In the genomic region with DNA sequence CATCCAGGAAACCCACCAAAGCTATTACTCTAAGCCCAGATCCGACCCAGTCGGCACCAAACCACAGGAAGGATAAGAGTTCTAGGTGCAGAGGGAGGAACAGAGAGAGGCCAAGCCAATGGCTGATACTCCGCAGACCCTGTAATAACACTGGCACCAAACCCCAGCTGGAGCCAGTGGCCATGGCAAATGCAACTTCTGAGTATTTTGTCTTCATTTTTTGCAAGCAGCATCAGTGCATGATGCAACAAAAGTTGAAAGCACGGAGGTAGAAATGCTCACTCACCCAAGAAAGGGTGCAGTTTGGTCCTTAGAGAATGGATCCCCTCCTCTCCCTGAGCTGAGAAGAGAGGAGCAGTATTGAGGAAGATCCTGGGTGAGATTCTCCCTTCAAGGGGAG, we compare ENCODE assay signal across 17 cellular contexts. TPM values are rescaled to one million over a fixed set of nuclear protein-coding genes. Genes with fewer than 3 reads are reported as not detected.
DNase-seq lines count a peak whose midpoint lies in the region; ATAC-seq and TF ChIP-seq lines count a peak whose summit lies in the region.
"Had no signal": no experiment of that assay in that cellular context is flagged by ENCODE, and none has a peak within 500 bp of the region (broad histone marks: within the 10 kb centered on the region; RNA-seq: fewer than 3 reads in every experiment).

No MANE protein-coding gene starts in this region.

- POLR2A ChIA-PET in CD8-positive, alpha-beta memory T cell (lab: Charles Lee): no interaction called here
- POLR2A ChIA-PET in naive thymus-derived CD4-positive, alpha-beta T cell (lab: Charles Lee): interaction anchor here (0.6 to 16.1 kb wide), 6 partner anchors 13 to 44 kb away, joined by 3 to 114 read pairs (median 4); no protein-coding TSS in a partner anchor

- peaks cover 54% of the 10 kb centered on the region for H4K20me1 ChIP-seq in BLaER1

- DNase-seq in CD8-positive, alpha-beta memory T cell: peak in 1 of 5 donors; percentile 8
- DNase-seq in activated naive CD8-positive, alpha-beta T cell treated with anti-CD3 and anti-CD28 coated beads for 36 hours: no peak
- DNase-seq in naive thymus-derived CD4-positive, alpha-beta T cell: no peak
- DNase-seq in vagina (ENCODE audit: extremely low spot score in 2 of 2): no peak
- DNase-seq in GM13976 (ENCODE audit: low spot score): no peak
- no peak for DNase-seq in nucleus accumbens (lab: John Stamatoyannopoulos, UW)
- DNase-seq: activated effector memory CD4-positive, alpha-beta T cell treated with anti-CD3 and anti-CD28 coated beads, Interleukin-2, amount 50 U/mL, for 16 hours; EL; gastrocnemius medialis; mammary epithelial cell; NCI-H510A treated with DMSO at 0.1 percent for 48 hours; pancreas; SK-N-SH had no signal

- H3K36me3 ChIP-seq in BLaER1: no peaks in the 10 kb centered on the region
- H3K36me3 ChIP-seq in CD8-positive, alpha-beta memory T cell (ENCODE audit: insufficient read depth, low read length): no peaks in the 10 kb centered on the region
- no peaks in the 10 kb centered on the region for H3K36me3 ChIP-seq in naive thymus-derived CD4-positive, alpha-beta T cell (ENCODE audit: control insufficient read depth in 2 of 3, insufficient read depth in 3 of 3, low read length in 3 of 3)
- no peaks in the 10 kb centered on the region for H3K36me3 ChIP-seq in vagina
- H3K36me3 ChIP-seq: gastrocnemius medialis, pancreas had no signal

- H3K9me3 Mint-ChIP-seq in CD8-positive, alpha-beta memory T cell: no peaks in the 10 kb centered on the region
- H3K9me3 Mint-ChIP-seq in activated naive CD8-positive, alpha-beta T cell treated with anti-CD3 and anti-CD28 coated beads for 36 hours: no peaks in the 10 kb centered on the region
- peaks cover 0 to 2% (median 0%) of the 10 kb centered on the region in 11 donors for H3K9me3 Mint-ChIP-seq in naive thymus-derived CD4-positive, alpha-beta T cell
- H3K9me3 Mint-ChIP-seq: WTC11 had no signal

- H3K4me1 ChIP-seq in BLaER1: peaks cover 81% of the 10 kb centered on the region
- H3K4me1 ChIP-seq in CD8-positive, alpha-beta memory T cell (ENCODE audit: insufficient read depth, low read length): peaks cover 64% of the 10 kb centered on the region
- H3K4me1 ChIP-seq in naive thymus-derived CD4-positive, alpha-beta T cell (ENCODE audit: control insufficient read depth in 2 of 2, insufficient read depth in 2 of 2, low read length in 2 of 2): peaks cover 46 to 66% of the 10 kb centered on the region in 2 donors
- peaks cover 13% of the 10 kb centered on the region for H3K4me1 ChIP-seq in vagina
- H3K4me1 ChIP-seq: pancreas had no signal

- no peak for ATAC-seq in naive thymus-derived CD4-positive, alpha-beta T cell
- ATAC-seq: gastrocnemius medialis, pancreas, WTC11 had no signal

- intact Hi-C loops in naive thymus-derived CD4-positive, alpha-beta T cell (cut with micrococcal nuclease): loop anchor here in 1 of 2 donors (1.0 kb wide), 1 partner anchor 31 kb away; no protein-coding TSS in a partner anchor
- intact Hi-C loops in vagina (cut with DNase I): no loop called here

- peaks cover 0 to 2% (median 0%) of the 10 kb centered on the region in 3 donors for H3K36me3 Mint-ChIP-seq in CD8-positive, alpha-beta memory T cell
- no peaks in the 10 kb centered on the region for H3K36me3 Mint-ChIP-seq in activated naive CD8-positive, alpha-beta T cell treated with anti-CD3 and anti-CD28 coated beads for 36 hours
- peaks cover 0 to 4% (median 0%) of the 10 kb centered on the region in 5 donors for H3K36me3 Mint-ChIP-seq in naive thymus-derived CD4-positive, alpha-beta T cell
- H3K36me3 Mint-ChIP-seq: WTC11 had no signal

- H3K27me3 ChIP-seq in BLaER1 (peaks cover 8% of the 10 kb centered on the region; the same call in 1 of the 2 replicates), vagina (no peaks in the 10 kb centered on the region)
- H3K27me3 ChIP-seq in CD8-positive, alpha-beta memory T cell (ENCODE audit: insufficient read depth, low read length, poor library complexity, severe bottlenecking): peaks cover 13% of the 10 kb centered on the region
- H3K27me3 ChIP-seq in naive thymus-derived CD4-positive, alpha-beta T cell (ENCODE audit: control insufficient read depth in 2 of 2, insufficient read depth in 2 of 2, low read length in 2 of 2): peaks cover 0 to 10% of the 10 kb centered on the region in 2 donors
- H3K27me3 ChIP-seq: gastrocnemius medialis had no signal

- H3K4me2 ChIP-seq in BLaER1: peak overlapping the region; percentile 99
- H3K4me2 ChIP-seq: KMS-11, SK-N-SH had no signal

- H3K4me3 Mint-ChIP-seq in CD8-positive, alpha-beta memory T cell: peak overlapping the region; percentile 32 to 83 (median 74)
- peak overlapping the region; percentile 24 for H3K4me3 Mint-ChIP-seq in activated naive CD8-positive, alpha-beta T cell treated with anti-CD3 and anti-CD28 coated beads for 36 hours
- H3K4me3 Mint-ChIP-seq in naive thymus-derived CD4-positive, alpha-beta T cell: peak overlapping the region; percentile 61 to 83 (median 76)
- H3K4me3 Mint-ChIP-seq: WTC11 had no signal

- CTCF ChIA-PET in CD8-positive, alpha-beta memory T cell (lab: Charles Lee): no interaction called here
- CTCF ChIA-PET in naive thymus-derived CD4-positive, alpha-beta T cell (lab: Charles Lee): interaction anchor here (0.9 kb wide), 1 partner anchor 12 kb away, joined by 3 read pairs; no protein-coding TSS in a partner anchor

- H3K9ac ChIP-seq in BLaER1: peak overlapping the region; percentile 27; the same call in 1 of the 2 replicates
- H3K9ac ChIP-seq: KMS-11, SK-N-SH had no signal

- no peak for TF ChIP-seq POLR2A in vagina (IDR thresholded peaks at IDR 0.05)

- H3K27ac ChIP-seq in BLaER1 (peak overlapping the region; percentile 16; the same call in 1 of the 2 replicates), vagina (no peak overlapping the region)
- H3K27ac ChIP-seq in CD8-positive, alpha-beta memory T cell (ENCODE audit: low read depth, low read length): no peak overlapping the region
- H3K27ac ChIP-seq in naive thymus-derived CD4-positive, alpha-beta T cell (ENCODE audit: low read depth, low read length): no peak overlapping the region
- H3K27ac ChIP-seq: gastrocnemius medialis, KMS-11, pancreas had no signal

- peaks cover 16 to 18% of the 10 kb centered on the region in 2 donors for H3K27me3 Mint-ChIP-seq in CD8-positive, alpha-beta memory T cell
- H3K27me3 Mint-ChIP-seq in activated naive CD8-positive, alpha-beta T cell treated with anti-CD3 and anti-CD28 coated beads for 36 hours: peaks cover 25% of the 10 kb centered on the region
- H3K27me3 Mint-ChIP-seq in naive thymus-derived CD4-positive, alpha-beta T cell: peaks cover 6 to 33% (median 12%) of the 10 kb centered on the region in 5 donors

- H3K9me3 ChIP-seq in BLaER1: no peaks in the 10 kb centered on the region
- H3K9me3 ChIP-seq in CD8-positive, alpha-beta memory T cell (ENCODE audit: low read length): no peaks in the 10 kb centered on the region
- no peaks in the 10 kb centered on the region for H3K9me3 ChIP-seq in naive thymus-derived CD4-positive, alpha-beta T cell (ENCODE audit: control insufficient read depth in 2 of 3, low read length in 3 of 3)
- no peaks in the 10 kb centered on the region for H3K9me3 ChIP-seq in vagina
- H3K9me3 ChIP-seq: gastrocnemius medialis, pancreas, SK-N-SH had no signal

- in situ Hi-C loops in GM13976 (cut with MboI; ENCODE audit: low sequenced_read_pairs, unreplicated experiment): no loop called here

- peaks cover 52 to 62% (median 59%) of the 10 kb centered on the region in 3 donors for H3K4me1 Mint-ChIP-seq in CD8-positive, alpha-beta memory T cell
- peaks cover 51% of the 10 kb centered on the region for H3K4me1 Mint-ChIP-seq in activated naive CD8-positive, alpha-beta T cell treated with anti-CD3 and anti-CD28 coated beads for 36 hours
- peaks cover 53 to 69% (median 64%) of the 10 kb centered on the region in 7 donors for H3K4me1 Mint-ChIP-seq in naive thymus-derived CD4-positive, alpha-beta T cell

- peak overlapping the region in 7 of 8 donors; percentile 60 to 87 (median 76) for H3K27ac Mint-ChIP-seq in CD8-positive, alpha-beta memory T cell
- H3K27ac Mint-ChIP-seq in activated naive CD8-positive, alpha-beta T cell treated with anti-CD3 and anti-CD28 coated beads for 36 hours: peak overlapping the region; percentile 67
- H3K27ac Mint-ChIP-seq in naive thymus-derived CD4-positive, alpha-beta T cell: peak overlapping the region; percentile 63 to 92 (median 82)
- H3K27ac Mint-ChIP-seq: WTC11 had no signal

- TF ChIP-seq CTCF in vagina (IDR thresholded peaks at IDR 0.05): no peak
- no peak for TF ChIP-seq CTCF in GM13976 (IDR thresholded peaks at IDR 0.05; ENCODE audit: borderline replicate concordance, control extremely low read depth, extremely low read depth, insufficient read depth, missing control alignments)

- H3K4me3 ChIP-seq in BLaER1: 0 out of 2 replicates have a peak overlapping the region, but pooled peaks have one; percentile 6
- peak overlapping the region; percentile 23 for H3K4me3 ChIP-seq in CD8-positive, alpha-beta memory T cell (ENCODE audit: low read length)
- peak overlapping the region; percentile 15 for H3K4me3 ChIP-seq in naive thymus-derived CD4-positive, alpha-beta T cell (ENCODE audit: low read length)
- H3K4me3 ChIP-seq in vagina: no peak overlapping the region
- H3K4me3 ChIP-seq: gastrocnemius medialis, pancreas, skin epidermis had no signal

RNA-seq across cellular contexts. Expression of gene TMEM121B, which starts 2.8 kb away (rescaled TPM):
- total RNA-seq in CD8-positive, alpha-beta memory T cell: under 1 TPM; 0.11 to 0.15 TPM
- polyA plus RNA-seq in CD8-positive, alpha-beta memory T cell: not detected
- under 1 TPM; 0.27 to 0.36 TPM for total RNA-seq in activated naive CD8-positive, alpha-beta T cell treated with anti-CD3 and anti-CD28 coated beads for 36 hours
- total RNA-seq in naive thymus-derived CD4-positive, alpha-beta T cell: 1 to 10 TPM in 1 of 5 experiments, under 1 TPM in 4; 0.13 to 2.6 (median 0.24) TPM
- not detected for polyA plus RNA-seq in naive thymus-derived CD4-positive, alpha-beta T cell
- total RNA-seq in vagina: not detected

RNA-seq across cellular contexts. Expression of gene IL17RA, which starts 33.5 kb away (rescaled TPM):
- total RNA-seq in CD8-positive, alpha-beta memory T cell: 10 to 100 TPM; 21.7 to 22.0 TPM
- polyA plus RNA-seq in CD8-positive, alpha-beta memory T cell: 30.2 TPM
- 10 to 100 TPM; 13.3 to 16.6 TPM for total RNA-seq in activated naive CD8-positive, alpha-beta T cell treated with anti-CD3 and anti-CD28 coated beads for 36 hours
- total RNA-seq in naive thymus-derived CD4-positive, alpha-beta T cell: 10 to 100 TPM; 51.9 to 91.8 (median 76.5) TPM
- 10 to 100 TPM; 45.8 to 69.8 TPM for polyA plus RNA-seq in naive thymus-derived CD4-positive, alpha-beta T cell
- total RNA-seq in vagina: 13.3 TPM

RNA-seq across cellular contexts. Expression of gene HDHD5, which starts 40.7 kb away (rescaled TPM):
- total RNA-seq in CD8-positive, alpha-beta memory T cell: 10 to 100 TPM; 38.6 to 40.0 TPM
- 53.5 TPM for polyA plus RNA-seq in CD8-positive, alpha-beta memory T cell
- 10 to 100 TPM; 54.9 to 64.8 TPM for total RNA-seq in activated naive CD8-positive, alpha-beta T cell treated with anti-CD3 and anti-CD28 coated beads for 36 hours
- 10 to 100 TPM; 18.8 to 50.9 (median 26.2) TPM for total RNA-seq in naive thymus-derived CD4-positive, alpha-beta T cell
- 10 to 100 TPM; 67.5 to 78.7 TPM for polyA plus RNA-seq in naive thymus-derived CD4-positive, alpha-beta T cell
- total RNA-seq in vagina: 30.0 TPM

Comparison
In these comparisons a context has a peak if more than half of its experiments do, and no peak if none do; other contexts are left out.
1. H3K4me3 ChIP-seq: peak in BLaER1 (single experiment), CD8-positive, alpha-beta memory T cell (single experiment) and naive thymus-derived CD4-positive, alpha-beta T cell (single experiment); none in vagina (0 of 2).
2. H3K4me3 Mint-ChIP-seq: peak in every context shown above with its lines; median percentile 76 in naive thymus-derived CD4-positive, alpha-beta T cell; 74 in CD8-positive, alpha-beta memory T cell; 24 in activated naive CD8-positive, alpha-beta T cell treated with anti-CD3 and anti-CD28 coated beads for 36 hours.
3. Peak in every context shown above with its lines, with median percentiles within 50 percentile points of each other: H3K27ac Mint-ChIP-seq.